In the genomic region with DNA sequence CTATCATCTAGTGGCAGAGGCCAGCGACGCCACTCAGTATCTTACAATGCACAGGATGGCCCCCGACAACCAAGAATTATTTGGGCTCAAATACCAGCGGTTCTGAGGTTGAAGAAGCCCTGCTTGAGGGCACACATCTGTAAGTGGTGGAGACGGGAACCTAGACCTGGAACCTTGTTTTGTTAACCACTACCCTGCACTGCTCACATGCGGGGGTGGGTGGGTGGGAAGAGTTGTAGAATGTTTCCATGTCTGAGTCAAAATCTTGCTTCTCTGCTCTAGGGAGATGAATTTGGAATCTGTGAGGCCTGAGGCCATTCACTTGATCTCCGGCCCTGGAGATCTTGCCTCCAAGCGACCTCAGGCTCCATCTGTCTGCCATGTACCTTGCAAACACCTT, we compare ENCODE assay signal across 19 cellular contexts. TPM values are rescaled to one million over a fixed set of nuclear protein-coding genes. Genes with fewer than 3 reads are reported as not detected.
DNase-seq lines count a peak whose midpoint lies in the region; ATAC-seq, FAIRE-seq and TF ChIP-seq lines count a peak whose summit lies in the region.
"Had no signal": no experiment of that assay in that cellular context is flagged by ENCODE, and none has a peak within 500 bp of the region (broad histone marks: within the 10 kb centered on the region; RNA-seq: fewer than 3 reads in every experiment).

No MANE protein-coding gene starts in this region.

- POLR2A ChIA-PET in H1 (lab: Charles Lee; ENCODE audit: partially characterized antibody): no interaction called here

- intact Hi-C loops in activated CD4-positive, alpha-beta T cell treated with anti-CD3 and anti-CD28 coated beads, Interleukin-2, amount 10 ng/mL, durations not matched to agents 24 days and 14 days (cut with micrococcal nuclease): no loop called here

- peaks cover 32% of the 10 kb centered on the region for H3K36me3 Mint-ChIP-seq in activated CD4-positive, alpha-beta T cell treated with anti-CD3 and anti-CD28 coated beads, Interleukin-2, amount 10 ng/mL, durations not matched to agents 24 days and 14 days (ENCODE audit: low read depth)
- peaks cover 4% of the 10 kb centered on the region for H3K36me3 Mint-ChIP-seq in IgD-negative memory B cell
- H3K36me3 Mint-ChIP-seq in stimulated activated effector memory CD8-positive, alpha-beta T cell treated with anti-CD3 and anti-CD28 coated beads, Interleukin-12 subunit alpha, Interleukin-12 subunit beta, amount 100 ng/mL, for 72 hours: peaks cover 38% of the 10 kb centered on the region

- H3K27ac Mint-ChIP-seq in activated CD4-positive, alpha-beta T cell treated with anti-CD3 and anti-CD28 coated beads, Interleukin-2, amount 10 ng/mL, durations not matched to agents 24 days and 14 days: peak overlapping the region; percentile 59
- H3K27ac Mint-ChIP-seq in IgD-negative memory B cell: peak overlapping the region in 2 of 3 donors; percentile 39 to 77
- peak overlapping the region; percentile 46 for H3K27ac Mint-ChIP-seq in stimulated activated effector memory CD8-positive, alpha-beta T cell treated with anti-CD3 and anti-CD28 coated beads, Interleukin-12 subunit alpha, Interleukin-12 subunit beta, amount 100 ng/mL, for 72 hours

- H3K23me2 ChIP-seq in H1 (ENCODE audit: low read depth, low read length): no peaks in the 10 kb centered on the region

- ATAC-seq in stimulated activated effector memory CD8-positive, alpha-beta T cell treated with anti-CD3 and anti-CD28 coated beads, Interleukin-12 subunit alpha, Interleukin-12 subunit beta, amount 100 ng/mL, for 72 hours: no peak
- ATAC-seq in HG02973 (IDR thresholded peaks at IDR 0.05; ENCODE audit: unreplicated experiment): no peak
- ATAC-seq: left colon had no signal

- no peak overlapping the region for H3K4me3 ChIP-seq in H1 (ENCODE audit: extremely low read depth in 1 of 4, insufficient read depth in 2 of 4, low read depth in 3 of 4, low read length in 4 of 4)
- H3K4me3 ChIP-seq: Peyer's patch, testis had no signal

- no peak overlapping the region for H2BK5ac ChIP-seq in H1 (ENCODE audit: low read depth, low read length)

- TF ChIP-seq CTCF in H1 (IDR thresholded peaks at IDR 0.05; ENCODE audit: control extremely low read depth in 1 of 3, insufficient read depth in 1 of 3, low read depth in 1 of 3, low read length in 3 of 3): no peak

- TF ChIP-seq POLR2A in H1 (IDR thresholded peaks at IDR 0.05; ENCODE audit: control extremely low read depth in 1 of 2, low read depth in 2 of 2, low read length in 2 of 2): no peak

- 87% methylated on average over 8 of the region's 8 CpGs; no CpG with 5 or more reads in 1 of the 2 experiments for WGBS in H1 (ENCODE audit: extremely low coverage in 1 of 2, insufficient coverage in 1 of 2, insufficient read length in 1 of 2, insufficient replicate concordance in 2 of 2, low coverage in 1 of 2, low lambda C conversion rate in 2 of 2, missing lambda C conversion rate in 1 of 2), 2 experiments

- H3K4me3 Mint-ChIP-seq in activated CD4-positive, alpha-beta T cell treated with anti-CD3 and anti-CD28 coated beads, Interleukin-2, amount 10 ng/mL, durations not matched to agents 24 days and 14 days: no peak overlapping the region
- no peak overlapping the region for H3K4me3 Mint-ChIP-seq in IgD-negative memory B cell
- no peak overlapping the region for H3K4me3 Mint-ChIP-seq in stimulated activated effector memory CD8-positive, alpha-beta T cell treated with anti-CD3 and anti-CD28 coated beads, Interleukin-12 subunit alpha, Interleukin-12 subunit beta, amount 100 ng/mL, for 72 hours
- H3K4me3 Mint-ChIP-seq: CD14-positive monocyte had no signal

- H3K9me3 ChIP-seq in H1 (ENCODE audit: insufficient read depth in 2 of 2, low read depth in 1 of 2, low read length in 1 of 2): no peaks in the 10 kb centered on the region
- H3K9me3 ChIP-seq: Peyer's patch, testis had no signal

- H2BK120ac ChIP-seq in H1 (replicated peaks; ENCODE audit: low read depth, low read length): no peak overlapping the region

- no peaks in the 10 kb centered on the region for H3K27me3 ChIP-seq in H1 (replicated peaks in 1 of 4; ENCODE audit: control insufficient read depth in 3 of 4, extremely low read depth in 1 of 4, insufficient read depth in 3 of 4, low read length in 3 of 4)
- H3K27me3 ChIP-seq: Peyer's patch, testis had no signal

- no peak for TF ChIP-seq EP300 in H1 (IDR thresholded peaks at IDR 0.05; ENCODE audit: borderline replicate concordance in 1 of 2, low read depth in 2 of 2, low read length in 2 of 2)

- no peak overlapping the region for H3K9ac ChIP-seq in H1 (replicated peaks in 1 of 4; ENCODE audit: extremely low read depth in 1 of 4, low read depth in 3 of 4, low read length in 3 of 4)

- H3K79me1 ChIP-seq in H1 (ENCODE audit: low read depth, low read length): peaks cover 35% of the 10 kb centered on the region

- H3K27me3 Mint-ChIP-seq in activated CD4-positive, alpha-beta T cell treated with anti-CD3 and anti-CD28 coated beads, Interleukin-2, amount 10 ng/mL, durations not matched to agents 24 days and 14 days: no peaks in the 10 kb centered on the region
- no peaks in the 10 kb centered on the region for H3K27me3 Mint-ChIP-seq in IgD-negative memory B cell

- H3K18ac ChIP-seq in H1 (ENCODE audit: extremely low read depth, low read length): no peak overlapping the region

- no peak overlapping the region for H2AFZ ChIP-seq in H1 (ENCODE audit: low read length)

- CTCF ChIA-PET in H1 (lab: Charles Lee; ENCODE audit: partially characterized antibody): no interaction called here

- H4K91ac ChIP-seq in H1 (replicated peaks; ENCODE audit: insufficient read length, low read length): no peak overlapping the region

- H2BK20ac ChIP-seq in H1 (ENCODE audit: low read length): no peak overlapping the region

- peaks cover 8 to 88% of the 10 kb centered on the region in 2 experiments for H3K79me2 ChIP-seq in H1 (ENCODE audit: control insufficient read depth in 1 of 2, insufficient read depth in 2 of 2, low read length in 2 of 2)

- no peak overlapping the region for H3K56ac ChIP-seq in H1 (replicated peaks; ENCODE audit: insufficient read length, low read depth, low read length)

- no peak for TF ChIP-seq RAD21 in H1 (IDR thresholded peaks at IDR 0.05 in 1 of 2, conservative IDR thresholded peaks at IDR 0.05 in 1 of 2; ENCODE audit: low read depth in 2 of 2, low read length in 2 of 2)

- H3K4ac ChIP-seq in H1 (replicated peaks; ENCODE audit: insufficient read length, low read depth, low read length): no peak overlapping the region

- peaks cover 9 to 11% (median 10%) of the 10 kb centered on the region in 4 experiments for H3K4me1 ChIP-seq in H1 (replicated peaks in 1 of 4; ENCODE audit: control insufficient read depth in 3 of 4, insufficient read depth in 4 of 4, low read length in 3 of 4)

- no peak overlapping the region for H2AK5ac ChIP-seq in H1 (ENCODE audit: low read depth, low read length)

- H4K20me1 ChIP-seq in H1 (replicated peaks in 1 of 2; ENCODE audit: control insufficient read depth in 1 of 2, insufficient read depth in 2 of 2, low read length in 2 of 2): peaks cover 7 to 35% of the 10 kb centered on the region in 2 experiments

- no peak overlapping the region for H2BK15ac ChIP-seq in H1 (ENCODE audit: low read length)

- no peak overlapping the region for H4K5ac ChIP-seq in H1 (ENCODE audit: insufficient read length, low read depth, low read length)

- H3K36me3 ChIP-seq in H1 (ENCODE audit: control insufficient read depth in 2 of 4, insufficient read depth in 4 of 4, low read length in 3 of 4): no peaks in the 10 kb centered on the region
- H3K36me3 ChIP-seq: Peyer's patch had no signal

- H3K27ac ChIP-seq in H1 (ENCODE audit: low read depth, low read length): no peak overlapping the region
- H3K27ac ChIP-seq: 22Rv1 had no signal

- H3K4me2 ChIP-seq in H1 (ENCODE audit: insufficient read depth in 1 of 2, low read depth in 2 of 2, low read length in 2 of 2): no peak overlapping the region

- H3K14ac ChIP-seq in H1 (ENCODE audit: insufficient read length): no peak overlapping the region

- no peak overlapping the region for H2BK12ac ChIP-seq in H1 (ENCODE audit: low read depth, low read length)

- peak overlapping the region; percentile 79; the same call in 1 of the 2 replicates for H4K8ac ChIP-seq in H1 (ENCODE audit: extremely low read depth, insufficient read depth, low read length)

- no peak overlapping the region for H3K23ac ChIP-seq in H1 (ENCODE audit: insufficient read length)

- no peak for DNase-seq in activated CD4-positive, alpha-beta T cell treated with anti-CD3 and anti-CD28 coated beads, Interleukin-2, amount 10 ng/mL, durations not matched to agents 24 days and 14 days
- DNase-seq in activated CD4-positive, alpha-beta T cell treated with anti-CD3 and anti-CD28 coated beads for 1 hour: no peak
- DNase-seq in H1 (ENCODE audit: low read depth in 1 of 2, low spot score in 2 of 2) (no peak), foreskin melanocyte (no peak), Ammon's horn (ENCODE audit: low spot score) (no peak)
- DNase-seq in stimulated activated effector memory CD8-positive, alpha-beta T cell treated with anti-CD3 and anti-CD28 coated beads, Interleukin-12 subunit alpha, Interleukin-12 subunit beta, amount 100 ng/mL, for 72 hours (ENCODE audit: low spot score in 2 of 2): no peak
- DNase-seq: activated CD4-positive, alpha-beta T cell treated with anti-CD3 and anti-CD28 coated beads for 4 hours; central memory CD4-positive, alpha-beta T cell; H7; KBM-7; left colon; NCI-H1048; Peyer's patch had no signal

- peaks cover 46% of the 10 kb centered on the region for H3K4me1 Mint-ChIP-seq in activated CD4-positive, alpha-beta T cell treated with anti-CD3 and anti-CD28 coated beads, Interleukin-2, amount 10 ng/mL, durations not matched to agents 24 days and 14 days
- H3K4me1 Mint-ChIP-seq in IgD-negative memory B cell: peaks cover 25 to 33% (median 30%) of the 10 kb centered on the region in 3 donors
- H3K4me1 Mint-ChIP-seq in stimulated activated effector memory CD8-positive, alpha-beta T cell treated with anti-CD3 and anti-CD28 coated beads, Interleukin-12 subunit alpha, Interleukin-12 subunit beta, amount 100 ng/mL, for 72 hours: peaks cover 71% of the 10 kb centered on the region

- no peak for FAIRE-seq in H1 (lab: Jason Lieb, UNC)
- FAIRE-seq: GM18507 had no signal

- H3K9me3 Mint-ChIP-seq in activated CD4-positive, alpha-beta T cell treated with anti-CD3 and anti-CD28 coated beads, Interleukin-2, amount 10 ng/mL, durations not matched to agents 24 days and 14 days: no peaks in the 10 kb centered on the region
- peaks cover 0 to 2% (median 0%) of the 10 kb centered on the region in 3 donors for H3K9me3 Mint-ChIP-seq in IgD-negative memory B cell
- no peaks in the 10 kb centered on the region for H3K9me3 Mint-ChIP-seq in stimulated activated effector memory CD8-positive, alpha-beta T cell treated with anti-CD3 and anti-CD28 coated beads, Interleukin-12 subunit alpha, Interleukin-12 subunit beta, amount 100 ng/mL, for 72 hours

RNA-seq across cellular contexts. Expression of gene ABCC1, which starts 44.1 kb away (rescaled TPM):
- 92.2 and 93.5 TPM in 2 replicates for total RNA-seq in activated CD4-positive, alpha-beta T cell treated with anti-CD3 and anti-CD28 coated beads, Interleukin-2, amount 10 ng/mL, durations not matched to agents 24 days and 14 days
- polyA plus RNA-seq in IgD-negative memory B cell (5.8 TPM), H1 (2011; rRNA removed) (42.6 and 73.9 TPM in 2 replicates)
- total RNA-seq in H1 (2021; fragmentation: NEBNext Ultra II Directional; extraction: Animal tissue kit (Norgen Biotek cat#: 25700)): 65.7 and 66.8 TPM in 2 replicates
- polyA plus RNA-seq in H1 (2011; cell fraction: cytosol; rRNA removed): 25.1 TPM
- polyA plus RNA-seq in H1 (2011; cell fraction: nucleus; rRNA removed): 102 TPM
- 54.4 to 58.9 TPM (median 57.1 TPM) in 4 replicates for polyA plus RNA-seq in H1 (2012, experiment 1 of 2)
- polyA plus RNA-seq in H1 (2012, experiment 2 of 2): 24.2 TPM
- polyA plus RNA-seq in H1 (2013, experiment 1 of 2): 67.0 TPM
- polyA plus RNA-seq in H1 (2013, experiment 2 of 2): 55.1 TPM
- 121 and 123 TPM in 2 replicates for polyA minus RNA-seq in H1 (2011; rRNA and poly(A)+ RNA removed)
- 62.4 TPM for polyA minus RNA-seq in H1 (2011; cell fraction: cytosol; rRNA and poly(A)+ RNA removed)
- 75.8 TPM for polyA minus RNA-seq in H1 (2011; cell fraction: nucleus; rRNA and poly(A)+ RNA removed)
